Comparison of ENCODE assay signal across 18 cellular contexts in genomic region chr1:245810181-245810727, GRCh38.
DNase-seq lines count a peak whose midpoint lies in the region; ATAC-seq and TF ChIP-seq lines count a peak whose summit lies in the region.
"Had no signal": no experiment of that assay in that cellular context is flagged by ENCODE, and none has a peak within 500 bp of the region (broad histone marks: within the 10 kb centered on the region; RNA-seq: fewer than 3 reads in every experiment).

No MANE protein-coding gene starts in this region.

- H3K4me3 ChIP-seq in SK-N-SH (ENCODE audit: low read depth in 2 of 2, low read length in 1 of 2) (no peak overlapping the region), OCI-LY1 (ENCODE audit: low read depth, low read length, poor library complexity, severe bottlenecking) (peak overlapping the region; percentile 14)
- H3K4me3 ChIP-seq: breast epithelium, heart left ventricle had no signal

- no peaks in the 10 kb centered on the region for H3K79me2 ChIP-seq in SK-N-SH (ENCODE audit: insufficient read depth)
- no peaks in the 10 kb centered on the region for H3K79me2 ChIP-seq in OCI-LY1 (ENCODE audit: insufficient read depth, low read length)

- no peaks in the 10 kb centered on the region for H3K9me3 Mint-ChIP-seq in type B pancreatic cell
- no peaks in the 10 kb centered on the region for H3K9me3 Mint-ChIP-seq in activated CD4-positive, alpha-beta T cell treated with anti-CD3 and anti-CD28 coated beads for 36 hours (ENCODE audit: low read depth)
- H3K9me3 Mint-ChIP-seq: activated naive CD4-positive, alpha-beta T cell treated with anti-CD3 and anti-CD28 coated beads, Interleukin-2, amount 50 U/mL, for 72 hours; activated T-cell treated with anti-CD3 and anti-CD28 coated beads, Interleukin-2, amount 50 U/mL, for 4 hours; mesothelial cell of epicardium had no signal

- CTCF ChIA-PET in SK-N-SH (lab: Yijun Ruan, JAX): interaction anchor here (1.2 to 1.7 kb wide), 3 partner anchors 8 to 64 kb away, joined by 3 to 5 read pairs (median 3); no protein-coding TSS in a partner anchor
- CTCF ChIA-PET in activated CD4-positive, alpha-beta T cell treated with anti-CD3 and anti-CD28 coated beads for 36 hours (lab: Charles Lee): interaction anchor here (0.6 to 1.0 kb wide), 3 partner anchors 13 to 150 kb away, joined by 3 read pairs; no protein-coding TSS in a partner anchor

- POLR2A ChIA-PET in SK-N-SH (lab: Yijun Ruan, JAX): interaction anchor here (0.7 kb wide), 1 partner anchor 584 kb away, joined by 3 read pairs; no protein-coding TSS in a partner anchor
- POLR2A ChIA-PET in activated CD4-positive, alpha-beta T cell treated with anti-CD3 and anti-CD28 coated beads for 36 hours (lab: Charles Lee): no interaction called here

- H3K27me3 ChIP-seq in SK-N-SH (ENCODE audit: insufficient read depth): no peaks in the 10 kb centered on the region
- H3K27me3 ChIP-seq in OCI-LY1 (ENCODE audit: insufficient read depth, low read length): no peaks in the 10 kb centered on the region
- no peaks in the 10 kb centered on the region for H3K27me3 ChIP-seq in foreskin keratinocyte
- H3K27me3 ChIP-seq: breast epithelium, heart left ventricle had no signal

- H4K20me1 ChIP-seq in SK-N-SH (ENCODE audit: insufficient read depth) (no peaks in the 10 kb centered on the region), OCI-LY1 (ENCODE audit: insufficient read depth, low read length) (no peaks in the 10 kb centered on the region)

- H3K4me3 Mint-ChIP-seq in type B pancreatic cell: no peak overlapping the region
- no peak overlapping the region for H3K4me3 Mint-ChIP-seq in activated CD4-positive, alpha-beta T cell treated with anti-CD3 and anti-CD28 coated beads for 36 hours
- H3K4me3 Mint-ChIP-seq: activated T-cell treated with anti-CD3 and anti-CD28 coated beads, Interleukin-2, amount 50 U/mL, for 4 hours; mesothelial cell of epicardium had no signal

- no peak for TF ChIP-seq CTCF in SK-N-SH (IDR thresholded peaks at IDR 0.05)
- no peak for TF ChIP-seq CTCF in OCI-LY1 (IDR thresholded peaks at IDR 0.05; ENCODE audit: low read length)
- TF ChIP-seq CTCF in foreskin keratinocyte (conservative IDR thresholded peaks at IDR 0.05): no peak
- TF ChIP-seq CTCF in type B pancreatic cell (conservative IDR thresholded peaks at IDR 0.05): no peak

- H3K9ac ChIP-seq in SK-N-SH (no peak overlapping the region), OCI-LY1 (ENCODE audit: low read length) (no peak overlapping the region; the same call in 1 of the 2 replicates)

- no peak overlapping the region for H2AFZ ChIP-seq in SK-N-SH (ENCODE audit: low read depth)
- H2AFZ ChIP-seq in OCI-LY1 (ENCODE audit: low read length): no peak overlapping the region

- intact Hi-C loops in activated CD4-positive, alpha-beta T cell treated with anti-CD3 and anti-CD28 coated beads for 36 hours (cut with DNase I, micrococcal nuclease): no loop called here

- WGBS in SK-N-SH (ENCODE audit: low lambda C conversion rate): 81% methylated on average over 6 of the region's 6 CpGs

- H3K4me2 ChIP-seq in SK-N-SH (no peak overlapping the region), OCI-LY1 (ENCODE audit: low read length) (peak overlapping the region; percentile 47; the same call in 1 of the 2 replicates)

- peak; percentile 24; the same call in 2 of the 3 replicates for ATAC-seq in SK-N-SH treated with all-trans-retinoic acid at 6 μM for 48 hours
- ATAC-seq in foreskin keratinocyte: peak; percentile 67
- ATAC-seq in HG02642 (IDR thresholded peaks at IDR 0.05; ENCODE audit: poor library complexity, unreplicated experiment): no peak
- no peak for ATAC-seq in activated CD4-positive, alpha-beta T cell treated with anti-CD3 and anti-CD28 coated beads for 36 hours
- ATAC-seq: activated T-cell treated with anti-CD3 and anti-CD28 coated beads, Interleukin-2, amount 50 U/mL, for 4 hours; HCT116; heart left ventricle; right cardiac atrium had no signal

- H3K36me3 ChIP-seq in SK-N-SH (replicated peaks in 1 of 2; ENCODE audit: control insufficient read depth in 1 of 2, insufficient read depth in 2 of 2, low read length in 1 of 2) (no peaks in the 10 kb centered on the region), OCI-LY1 (ENCODE audit: insufficient read depth, low read length) (no peaks in the 10 kb centered on the region)
- H3K36me3 ChIP-seq: breast epithelium, heart left ventricle had no signal

- TF ChIP-seq RAD21 in SK-N-SH (IDR thresholded peaks at IDR 0.05; ENCODE audit: low read length): no peak

- H3K4me1 Mint-ChIP-seq in type B pancreatic cell (ENCODE audit: unreplicated experiment): peaks cover 27% of the 10 kb centered on the region
- H3K4me1 Mint-ChIP-seq in activated CD4-positive, alpha-beta T cell treated with anti-CD3 and anti-CD28 coated beads for 36 hours: peaks cover 3% of the 10 kb centered on the region

- H3K9me3 ChIP-seq in SK-N-SH (no peaks in the 10 kb centered on the region), OCI-LY1 (ENCODE audit: low read length) (no peaks in the 10 kb centered on the region)
- H3K9me3 ChIP-seq: breast epithelium, heart left ventricle had no signal

- DNase-seq in SK-N-SH (no peak), foreskin keratinocyte (peak in 1 of 2 donors; percentile 19), type B pancreatic cell (ENCODE audit: extremely low spot score, unreplicated experiment) (peak; percentile 40), NCI-H226 (no peak)
- DNase-seq in activated CD4-positive, alpha-beta T cell treated with anti-CD3 and anti-CD28 coated beads for 36 hours: no peak
- DNase-seq: activated T-cell treated with anti-CD3 and anti-CD28 coated beads, Interleukin-2, amount 50 U/mL, for 4 hours; GDM1; heart left ventricle; MM.1S; NCI-H2227 treated with DMSO at 0.1 percent for 48 hours; right cardiac atrium had no signal

- peak overlapping the region in 1 of 2 experiments; percentile 80; a peak in 2 of 4 replicates for H3K27ac ChIP-seq in SK-N-SH (ENCODE audit: low read depth in 2 of 2, low read length in 1 of 2)
- H3K27ac ChIP-seq in OCI-LY1 (ENCODE audit: low read depth, low read length, poor library complexity, severe bottlenecking): peak overlapping the region; percentile 45
- no peak overlapping the region for H3K27ac ChIP-seq in foreskin keratinocyte
- H3K27ac ChIP-seq: breast epithelium, heart left ventricle had no signal

- TF ChIP-seq EP300 in SK-N-SH (IDR thresholded peaks at IDR 0.05; ENCODE audit: borderline replicate concordance in 1 of 2, low read depth in 1 of 2, low read length in 1 of 2): no peak

- no peaks in the 10 kb centered on the region for H3K27me3 Mint-ChIP-seq in type B pancreatic cell
- no peaks in the 10 kb centered on the region for H3K27me3 Mint-ChIP-seq in activated CD4-positive, alpha-beta T cell treated with anti-CD3 and anti-CD28 coated beads for 36 hours

- H3K9me2 ChIP-seq in SK-N-SH (no peaks in the 10 kb centered on the region), OCI-LY1 (ENCODE audit: low read depth, low read length) (no peaks in the 10 kb centered on the region)

- H3K4me1 ChIP-seq in SK-N-SH (ENCODE audit: control insufficient read depth in 1 of 2, insufficient read depth in 2 of 2, low read depth in 1 of 2, low read length in 1 of 2): peaks cover 0 to 56% of the 10 kb centered on the region in 2 experiments; a peak in 2 of 4 replicates
- peaks cover 53% of the 10 kb centered on the region for H3K4me1 ChIP-seq in OCI-LY1 (ENCODE audit: insufficient read depth, low read length, severe bottlenecking)
- no peaks in the 10 kb centered on the region for H3K4me1 ChIP-seq in foreskin keratinocyte
- H3K4me1 ChIP-seq: breast epithelium had no signal

- H3K36me3 Mint-ChIP-seq in type B pancreatic cell: no peaks in the 10 kb centered on the region
- H3K36me3 Mint-ChIP-seq in activated CD4-positive, alpha-beta T cell treated with anti-CD3 and anti-CD28 coated beads for 36 hours (ENCODE audit: low read depth): no peaks in the 10 kb centered on the region
- H3K36me3 Mint-ChIP-seq: activated naive CD4-positive, alpha-beta T cell treated with anti-CD3 and anti-CD28 coated beads, Interleukin-2, amount 50 U/mL, for 72 hours; mesothelial cell of epicardium had no signal

- no peak overlapping the region for H3K27ac Mint-ChIP-seq in type B pancreatic cell
- no peak overlapping the region for H3K27ac Mint-ChIP-seq in activated CD4-positive, alpha-beta T cell treated with anti-CD3 and anti-CD28 coated beads for 36 hours
- H3K27ac Mint-ChIP-seq: mesothelial cell of epicardium had no signal

- H3F3A ChIP-seq in SK-N-SH (replicated peaks; ENCODE audit: insufficient read depth): no peaks in the 10 kb centered on the region
- H3F3A ChIP-seq in OCI-LY1 (ENCODE audit: insufficient read depth, low read length): no peaks in the 10 kb centered on the region

TF ChIP-seq in SK-N-SH treated with all-trans-retinoic acid at 6 μM for 48 hours, 23 proteins besides CTCF, POLR2A, EP300 and RAD21 (continues in another document):
- TF ChIP-seq ZNF70 (CRISPR knock-in tag; IDR thresholded peaks at IDR 0.05) (no peak), ZNF8 (CRISPR knock-in tag; IDR thresholded peaks at IDR 0.05) (no peak), CSDC2 (CRISPR knock-in tag; IDR thresholded peaks at IDR 0.05) (no peak)

TF ChIP-seq in SK-N-SH, 30 proteins besides CTCF, POLR2A, EP300 and RAD21 (continues in another document):
- TF ChIP-seq RXRA (IDR thresholded peaks at IDR 0.05; ENCODE audit: borderline replicate concordance, low read depth): no peak
- no peak for TF ChIP-seq JUND (IDR thresholded peaks at IDR 0.05)
- TF ChIP-seq TAF1 (IDR thresholded peaks at IDR 0.05; ENCODE audit: borderline replicate concordance, low read depth, low read length): no peak
- TF ChIP-seq EZH2phosphoT487 (IDR thresholded peaks at IDR 0.05; ENCODE audit: borderline replicate concordance, low read depth): no peak
- no peak for TF ChIP-seq SIN3A (IDR thresholded peaks at IDR 0.05; ENCODE audit: borderline replicate concordance, low read depth, low read length)
- no peak for TF ChIP-seq TCF12 (IDR thresholded peaks at IDR 0.05)
- no peak for TF ChIP-seq USF2 (IDR thresholded peaks at IDR 0.05; ENCODE audit: borderline replicate concordance, low read depth, low read length)
- TF ChIP-seq TEAD4 (IDR thresholded peaks at IDR 0.05; ENCODE audit: borderline replicate concordance, insufficient read depth): no peak

Comparison
In these comparisons a context has a peak if more than half of its experiments do, and no peak if none do; other contexts are left out.
1. ATAC-seq: peak in SK-N-SH treated with all-trans-retinoic acid at 6 μM for 48 hours (single experiment) and foreskin keratinocyte (single experiment); none in HG02642 (single experiment) and activated CD4-positive, alpha-beta T cell treated with anti-CD3 and anti-CD28 coated beads for 36 hours (single experiment).